ENCODE assay signal across 8 cellular contexts in genomic region chr19:15222738-15223648, GRCh38. TPM values are rescaled to one million over a fixed set of nuclear protein-coding genes. Genes with fewer than 3 reads are reported as not detected.
DNase-seq lines count a peak whose midpoint lies in the region; ATAC-seq and TF ChIP-seq lines count a peak whose summit lies in the region.

No MANE protein-coding gene starts in this region.

- no peaks in the 10 kb centered on the region for H3K27me3 ChIP-seq in right atrium auricular region

- H3K4me3 Mint-ChIP-seq in progenitor cell of endocrine pancreas (ENCODE audit: low read depth): peak overlapping the region; percentile 78

- ATAC-seq in HG02623 (IDR thresholded peaks at IDR 0.05; ENCODE audit: unreplicated experiment): peak; percentile 77

- peak overlapping the region; percentile 53 to 61 for H3K27ac ChIP-seq in right atrium auricular region

- H3K9me3 ChIP-seq in right atrium auricular region: no peaks in the 10 kb centered on the region

- peaks cover 0 to 22% of the 10 kb centered on the region in 2 donors for H3K4me1 ChIP-seq in right atrium auricular region

- H3K27me3 Mint-ChIP-seq in progenitor cell of endocrine pancreas: no peaks in the 10 kb centered on the region

- H3K27ac Mint-ChIP-seq in progenitor cell of endocrine pancreas: peak overlapping the region; percentile 61

- H3K4me3 ChIP-seq in right atrium auricular region: peak overlapping the region; percentile 48 to 72

- no peaks in the 10 kb centered on the region for H3K9me3 Mint-ChIP-seq in progenitor cell of endocrine pancreas (ENCODE audit: low read depth)

- H3K36me3 Mint-ChIP-seq in progenitor cell of endocrine pancreas (ENCODE audit: insufficient read depth): peaks cover 3% of the 10 kb centered on the region

- DNase-seq in EH (ENCODE audit: low read depth): peak; percentile 98
- DNase-seq in NCI-H1694 (lab: John Stamatoyannopoulos, UW): peak; percentile 90
- DNase-seq in T-helper 22 cell (ENCODE audit: low read depth): peak; percentile 53
- peak; percentile 37 to 95 (median 88) for DNase-seq in anterior cingulate cortex (lab: John Stamatoyannopoulos, UW)
- DNase-seq in right atrium auricular region (ENCODE audit: low spot score): peak; percentile 91
- peak; percentile 90 for DNase-seq in progenitor cell of endocrine pancreas (ENCODE audit: low spot score, unreplicated experiment)
- DNase-seq in ureter (ENCODE audit: low spot score): peak; percentile 91

- H3K4me1 Mint-ChIP-seq in progenitor cell of endocrine pancreas (ENCODE audit: low read depth): peaks cover 14% of the 10 kb centered on the region

- no peak for TF ChIP-seq CTCF in right atrium auricular region (IDR thresholded peaks at IDR 0.05)
- no peak for TF ChIP-seq CTCF in progenitor cell of endocrine pancreas (IDR thresholded peaks at IDR 0.05; ENCODE audit: unreplicated experiment)

- H3K36me3 ChIP-seq in right atrium auricular region: no peaks in the 10 kb centered on the region

RNA-seq across cellular contexts. Expression of gene EPHX3, which starts 9.3 kb away (rescaled TPM):
- total RNA-seq in right atrium auricular region: under 1 TPM; 0.52 to 0.63 TPM
- 7.1 and 7.8 TPM in 2 replicates for total RNA-seq in progenitor cell of endocrine pancreas
- total RNA-seq in ureter: 2.5 TPM

RNA-seq across cellular contexts. Expression of gene NOTCH3, which starts 22.2 kb away (rescaled TPM):
- total RNA-seq in right atrium auricular region (10 to 100 TPM; 16.8 to 34.2 TPM), progenitor cell of endocrine pancreas (201 and 203 TPM in 2 replicates), ureter (125 TPM)

Comparison
In these comparisons a context has a peak if more than half of its experiments do, and no peak if none do; other contexts are left out.
1. Peak in every context shown above with its lines: DNase-seq, ATAC-seq, H3K4me3 ChIP-seq and H3K27ac ChIP-seq.